12 cellular contexts compared by ENCODE assay signal in the genomic region with DNA sequence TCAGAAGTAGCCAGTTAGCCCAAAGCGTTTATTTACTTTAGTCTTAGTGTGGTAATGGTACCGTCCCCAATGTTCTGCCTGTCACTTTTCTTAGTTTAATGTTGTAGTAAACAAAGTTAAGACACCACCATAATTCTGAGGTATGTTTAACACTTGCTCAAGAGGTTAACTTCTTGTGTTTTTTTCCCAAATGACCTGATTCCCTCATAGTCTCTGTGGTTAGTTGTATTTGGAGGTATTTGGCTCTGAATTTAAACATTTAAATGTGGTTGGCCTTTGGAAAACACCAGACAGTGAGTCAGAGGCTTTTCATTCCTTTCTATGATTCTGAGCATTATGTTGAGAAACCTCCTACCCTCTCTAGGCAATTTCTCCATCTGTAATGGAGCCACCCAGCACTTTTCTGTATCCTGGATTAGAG. TPM values are rescaled to one million over a fixed set of nuclear protein-coding genes. Genes with fewer than 3 reads are reported as not detected.
DNase-seq lines count a peak whose midpoint lies in the region; ATAC-seq and TF ChIP-seq lines count a peak whose summit lies in the region.
"Had no signal": no experiment of that assay in that cellular context is flagged by ENCODE, and none has a peak within 500 bp of the region (broad histone marks: within the 10 kb centered on the region; RNA-seq: fewer than 3 reads in every experiment).

No MANE protein-coding gene starts in this region.

- DNase-seq in SIG-M5 treated with dmso at 0.1 percent for 504 hours (lab: John Stamatoyannopoulos, UW; ENCODE audit: unreplicated experiment) (peak; percentile 16), SIG-M5 (lab: John Stamatoyannopoulos, UW) (no peak), amniotic epithelial cell (ENCODE audit: low read depth) (peak; percentile 99), left ventricle myocardium superior (no peak), upper lobe of right lung (no peak), midbrain (lab: John Stamatoyannopoulos, UW) (no peak), esophagus squamous epithelium (lab: John Stamatoyannopoulos, UW) (no peak), DMS79 treated with DMSO at 0.1 percent for 48 hours (lab: John Stamatoyannopoulos, UW) (no peak)
- DNase-seq: hippocampal formation, NCI-H1048, thyroid gland had no signal

- no peak overlapping the region for H3K4me3 ChIP-seq in upper lobe of right lung
- no peak overlapping the region for H3K4me3 ChIP-seq in esophagus squamous epithelium
- H3K4me3 ChIP-seq: thyroid gland had no signal

- H3K36me3 ChIP-seq in upper lobe of right lung (no peaks in the 10 kb centered on the region), esophagus squamous epithelium (no peaks in the 10 kb centered on the region)
- H3K36me3 ChIP-seq: thyroid gland had no signal

- peak; percentile 84 for ATAC-seq in left ventricle myocardium superior
- ATAC-seq in upper lobe of right lung, result peak; percentile 35
- ATAC-seq: WTC11 had no signal

- no peaks in the 10 kb centered on the region for H3K9me3 ChIP-seq in upper lobe of right lung
- no peaks in the 10 kb centered on the region for H3K9me3 ChIP-seq in esophagus squamous epithelium
- H3K9me3 ChIP-seq: thyroid gland had no signal

- H3K4me1 ChIP-seq in upper lobe of right lung (no peaks in the 10 kb centered on the region), esophagus squamous epithelium (no peaks in the 10 kb centered on the region)
- H3K4me1 ChIP-seq: thyroid gland had no signal

- no peak for TF ChIP-seq CTCF in upper lobe of right lung (IDR thresholded peaks at IDR 0.05)
- no peak for TF ChIP-seq CTCF in esophagus squamous epithelium (IDR thresholded peaks at IDR 0.05)

- 53 to 60% methylated on average over 2 of the region's 2 CpGs for WGBS in esophagus squamous epithelium, 2 donors

- intact Hi-C loops in left ventricle myocardium superior (cut with micrococcal nuclease) (no loop called here), upper lobe of right lung (cut with DNase I) (no loop called here), esophagus squamous epithelium (cut with DNase I) (no loop called here)

- H3K27me3 ChIP-seq in upper lobe of right lung, result no peaks in the 10 kb centered on the region
- H3K27me3 ChIP-seq in esophagus squamous epithelium, result no peaks in the 10 kb centered on the region
- H3K27me3 ChIP-seq: thyroid gland had no signal

- TF ChIP-seq POLR2A in esophagus squamous epithelium (IDR thresholded peaks at IDR 0.05), result no peak

- H3K27ac ChIP-seq in upper lobe of right lung (no peak overlapping the region), esophagus squamous epithelium (peak overlapping the region in 1 of 4 donors; percentile 31)
- H3K27ac ChIP-seq: thyroid gland had no signal

RNA-seq across cellular contexts. Expression of a gene that starts 47.9 kb away (rescaled TPM):
- total RNA-seq in left ventricle myocardium superior (3.0 TPM), upper lobe of right lung (8.2 TPM), esophagus squamous epithelium (100 to 1,000 TPM in 1 of 4 donors, 10 to 100 TPM in 2, 1 to 10 TPM in 1; 9.5 to 152 (median 50.1) TPM)

Comparison
In these comparisons a context has a peak if more than half of its experiments do, and no peak if none do; other contexts are left out.
1. DNase-seq: peak in SIG-M5 treated with dmso at 0.1 percent for 504 hours (single experiment) and amniotic epithelial cell (single experiment); none in SIG-M5 (single experiment), left ventricle myocardium superior (single experiment), upper lobe of right lung (single experiment), midbrain (single experiment), esophagus squamous epithelium (single experiment) and DMS79 treated with DMSO at 0.1 percent for 48 hours (single experiment).